ENCODE assay signal across 8 cellular contexts in genomic region chr2:69436594-69436936, GRCh38. TPM values are rescaled to one million over a fixed set of nuclear protein-coding genes. Genes with fewer than 3 reads are reported as not detected.
DNase-seq lines count a peak whose midpoint lies in the region; ATAC-seq and TF ChIP-seq lines count a peak whose summit lies in the region.

No MANE protein-coding gene starts in this region.

- H3K4me2 ChIP-seq in parathyroid adenoma (ENCODE audit: low read length), result peak overlapping the region; percentile 79

- H3K36me3 ChIP-seq in parathyroid adenoma (ENCODE audit: control insufficient read depth, insufficient read depth, low read length), result no peaks in the 10 kb centered on the region

- peak; percentile 7 for ATAC-seq in GM19438 (IDR thresholded peaks at IDR 0.05; ENCODE audit: low read depth, unreplicated experiment)

- peak overlapping the region; percentile 93 for H3K4me3 ChIP-seq in AG09309 (ENCODE audit: control insufficient read depth, low read depth, low read length)
- H3K4me3 ChIP-seq in epithelial cell of proximal tubule (ENCODE audit: low read depth, low read length), result peak overlapping the region; percentile 68
- H3K4me3 ChIP-seq in parathyroid adenoma (ENCODE audit: low read depth, low read length), result peak overlapping the region; percentile 85

- H3K9me3 ChIP-seq in parathyroid adenoma (ENCODE audit: control insufficient read depth, low read length), result no peaks in the 10 kb centered on the region

- peak overlapping the region; percentile 84 for H2AFZ ChIP-seq in parathyroid adenoma

- H3K4me1 ChIP-seq in parathyroid adenoma, result peaks cover 18% of the 10 kb centered on the region

- H3K27ac ChIP-seq in parathyroid adenoma, result peak overlapping the region; percentile 93

- DNase-seq in AG09309 (ENCODE audit: low read depth), result no peak
- peak; percentile 32 for DNase-seq in RKO (ENCODE audit: low spot score)
- DNase-seq in epithelial cell of proximal tubule (ENCODE audit: low read depth), result no peak
- no peak for DNase-seq in dedifferentiated amniotic fluid mesenchymal stem cell (ENCODE audit: extremely low spot score)
- no peak for DNase-seq in NCI-H524 treated with DMSO at 0.1 percent for 48 hours (lab: John Stamatoyannopoulos, UW)
- no peak for DNase-seq in central memory CD4-positive, alpha-beta T cell

- no peaks in the 10 kb centered on the region for H3K27me3 ChIP-seq in parathyroid adenoma (ENCODE audit: control insufficient read depth, insufficient read depth, low read length)

- H3K79me2 ChIP-seq in parathyroid adenoma, result peaks cover 29% of the 10 kb centered on the region

- peak overlapping the region; percentile 25 for H3K9ac ChIP-seq in parathyroid adenoma

- TF ChIP-seq CTCF in AG09309 (IDR thresholded peaks at IDR 0.05; ENCODE audit: control insufficient read depth, insufficient read depth, low read depth, low read length, missing control alignments) (no peak), epithelial cell of proximal tubule (conservative IDR thresholded peaks at IDR 0.05; ENCODE audit: low read depth, low read length) (no peak), parathyroid adenoma (IDR thresholded peaks at IDR 0.05) (no peak)

RNA-seq across cellular contexts. Expression of gene NFU1, which starts 0.7 kb away (rescaled TPM):
- total RNA-seq in epithelial cell of proximal tubule, result 32.1 and 54.1 TPM in 2 replicates

RNA-seq across cellular contexts. Expression of gene GFPT1, which starts 49.5 kb away (rescaled TPM):
- 20.3 and 22.2 TPM in 2 replicates for total RNA-seq in epithelial cell of proximal tubule
